Comparison of ENCODE assay signal across 30 cellular contexts in the genomic region with DNA sequence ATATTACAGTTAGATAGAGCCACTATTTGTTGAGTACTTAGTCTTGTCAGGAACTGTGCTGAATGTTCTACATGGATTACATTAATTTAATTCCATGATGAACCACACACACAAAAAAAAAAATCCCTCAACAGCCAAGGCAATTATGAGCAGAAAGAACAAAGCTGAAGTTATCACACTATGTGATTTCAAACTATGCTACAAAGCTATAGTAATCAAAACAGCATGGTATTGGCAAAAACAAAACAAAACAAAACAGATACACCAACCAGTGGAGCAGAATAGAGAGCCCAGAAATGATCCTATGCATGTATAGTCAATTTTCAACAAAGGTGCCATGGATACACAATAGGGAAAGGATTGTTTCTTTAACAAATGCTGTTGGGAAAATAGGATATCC.
"Had no signal": no experiment of that assay in that cellular context is flagged by ENCODE, and none has a peak within 500 bp of the region (broad histone marks: within the 10 kb centered on the region; RNA-seq: fewer than 3 reads in every experiment).

No MANE protein-coding gene starts in this region.

- H3K4me3 ChIP-seq: pancreas, prostate gland, skin epidermis, smooth muscle cell, spleen, stomach, thoracic aorta, thyroid gland, tibial nerve, upper lobe of left lung, vagina had no signal

- H3K27me3 ChIP-seq: pancreas, thyroid gland, tibial nerve, upper lobe of left lung, vagina had no signal

- H3K27ac Mint-ChIP-seq: naive thymus-derived CD8-positive, alpha-beta T cell; natural killer cell treated with Interleukin-12 subunit alpha and Interleukin-12 subunit beta and Interleukin-15 and Interleukin-18, amount 100 ng/mL, for 72 hours; nephron progenitor cell; stimulated activated effector memory CD8-positive, alpha-beta T cell treated with anti-CD3 and anti-CD28 coated beads, Interleukin-12 subunit alpha, Interleukin-12 subunit beta, amount 100 ng/mL, for 72 hours; stimulated activated naive B cell treated with anti-CD40 and anti-IgM and Interleukin-4, amounts not matched to agents 10 μg/mL and 1 μg/mL and 100 μg/mL, for 72 hours; stimulated activated naive CD8-positive, alpha-beta T cell treated with anti-CD3 and anti-CD28 coated beads, Interleukin-15, Interleukin-2, amounts not matched to agents 100 ng/mL and 50 ng/mL, for 24 hours had no signal

- DNase-seq: naive thymus-derived CD8-positive, alpha-beta T cell; nephron progenitor cell; nucleus accumbens; pancreas; retina; right cardiac atrium; spleen; stimulated activated CD4-positive, alpha-beta T cell treated with anti-CD3 and anti-CD28 coated beads, Interleukin-12 subunit alpha, Interleukin-12 subunit beta, amount 100 ng/mL, for 4 hours; stimulated activated CD4-positive, alpha-beta T cell treated with anti-CD3 and anti-CD28 coated beads, Interleukin-1b, Interleukin-23, amount 100 ng/mL, for 48 hours; stimulated activated CD4-positive, alpha-beta T cell treated with anti-CD3 and anti-CD28 coated beads, Interleukin-2, amount 100 ng/mL, for 48 hours; stimulated activated CD4-positive, alpha-beta T cell treated with anti-CD3 and anti-CD28 coated beads, Interleukin-4, amount 100 ng/mL, for 24 hours; stimulated activated naive B cell treated with anti-CD40 and anti-IgM and Interleukin-4, amounts not matched to agents 10 μg/mL and 1 μg/mL and 100 μg/mL, for 72 hours; stimulated activated naive CD4-positive, alpha-beta T cell treated with Interleukin-2 at 50 U/mL for 16 hours; stomach; thyroid gland; trophoblast cell; upper lobe of left lung had no signal

- H3K9me3 ChIP-seq: neutrophil, pancreas, prostate gland, thoracic aorta, thyroid gland, vagina had no signal

- H3K4me1 Mint-ChIP-seq: naive thymus-derived CD8-positive, alpha-beta T cell; nephron progenitor cell; neural crest cell had no signal

- H3K9me3 Mint-ChIP-seq: natural killer cell treated with Interleukin-12 subunit alpha and Interleukin-12 subunit beta and Interleukin-15 and Interleukin-18, amount 100 ng/mL, for 72 hours; stimulated activated effector memory CD8-positive, alpha-beta T cell treated with anti-CD3 and anti-CD28 coated beads, Interleukin-12 subunit alpha, Interleukin-12 subunit beta, amount 100 ng/mL, for 72 hours; stimulated activated naive CD8-positive, alpha-beta T cell treated with anti-CD3 and anti-CD28 coated beads, Interleukin-15, Interleukin-2, amounts not matched to agents 100 ng/mL and 50 ng/mL, for 24 hours had no signal

- H3K4me2 ChIP-seq: smooth muscle cell had no signal

- H3K27ac ChIP-seq: neutrophil, pancreas, prostate gland, skin epidermis, spleen, thoracic aorta, thyroid gland, tibial nerve, upper lobe of left lung, vagina had no signal

- FAIRE-seq: pancreas, urothelium cell line had no signal

- H3K4me1 ChIP-seq: prostate gland, spleen, tibial nerve had no signal

- H3K36me3 ChIP-seq: neutrophil, pancreas, prostate gland, spleen, stomach, thoracic aorta, thyroid gland, tibial nerve, upper lobe of left lung, vagina had no signal

- ATAC-seq: naive thymus-derived CD8-positive, alpha-beta T cell; natural killer cell treated with Interleukin-12 subunit alpha and Interleukin-12 subunit beta and Interleukin-15 and Interleukin-18, amount 100 ng/mL, for 72 hours; pancreas; right cardiac atrium; sciatic nerve; stimulated activated effector memory CD8-positive, alpha-beta T cell treated with anti-CD3 and anti-CD28 coated beads, Interleukin-12 subunit alpha, Interleukin-12 subunit beta, amount 100 ng/mL, for 72 hours; stimulated activated naive B cell treated with anti-CD40 and anti-IgM and Interleukin-4, amounts not matched to agents 10 μg/mL and 1 μg/mL and 100 μg/mL, for 72 hours had no signal

- H3K36me3 Mint-ChIP-seq: naive thymus-derived CD8-positive, alpha-beta T cell; stimulated activated effector memory CD8-positive, alpha-beta T cell treated with anti-CD3 and anti-CD28 coated beads, Interleukin-12 subunit alpha, Interleukin-12 subunit beta, amount 100 ng/mL, for 72 hours; stimulated activated naive B cell treated with anti-CD40 and anti-IgM and Interleukin-4, amounts not matched to agents 10 μg/mL and 1 μg/mL and 100 μg/mL, for 72 hours had no signal

- H3K4me3 Mint-ChIP-seq: naive thymus-derived CD8-positive, alpha-beta T cell; natural killer cell treated with Interleukin-12 subunit alpha and Interleukin-12 subunit beta and Interleukin-15 and Interleukin-18, amount 100 ng/mL, for 72 hours; nephron progenitor cell; neural crest cell; stimulated activated effector memory CD8-positive, alpha-beta T cell treated with anti-CD3 and anti-CD28 coated beads, Interleukin-12 subunit alpha, Interleukin-12 subunit beta, amount 100 ng/mL, for 72 hours; stimulated activated naive B cell treated with anti-CD40 and anti-IgM and Interleukin-4, amounts not matched to agents 10 μg/mL and 1 μg/mL and 100 μg/mL, for 72 hours; stimulated activated naive CD8-positive, alpha-beta T cell treated with anti-CD3 and anti-CD28 coated beads, Interleukin-15, Interleukin-2, amounts not matched to agents 100 ng/mL and 50 ng/mL, for 24 hours had no signal
